In the genomic region with DNA sequence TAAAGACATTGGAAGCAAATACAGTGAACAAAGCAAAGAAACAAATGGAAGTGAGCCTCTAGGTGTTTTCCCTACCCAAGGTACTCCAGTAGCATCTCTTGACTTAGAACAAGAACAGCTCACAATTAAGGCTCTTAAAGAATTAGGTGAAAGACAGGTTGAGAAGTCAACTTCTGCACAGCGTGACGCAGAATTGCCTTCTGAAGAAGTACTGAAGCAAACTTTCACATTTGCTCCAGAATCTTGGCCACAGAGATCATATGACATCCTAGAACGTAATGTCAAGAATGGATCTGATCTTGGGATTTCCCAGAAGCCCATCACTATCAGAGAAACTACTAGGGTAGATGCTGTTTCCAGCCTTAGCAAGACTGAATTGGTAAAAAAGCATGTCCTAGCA, we compare ENCODE assay signal across 21 cellular contexts. TPM values are rescaled to one million over a fixed set of nuclear protein-coding genes. Genes with fewer than 3 reads are reported as not detected.
DNase-seq lines count a peak whose midpoint lies in the region; FAIRE-seq and TF ChIP-seq lines count a peak whose summit lies in the region.
"Had no signal": no experiment of that assay in that cellular context is flagged by ENCODE, and none has a peak within 500 bp of the region (broad histone marks: within the 10 kb centered on the region; RNA-seq: fewer than 3 reads in every experiment).

No MANE protein-coding gene starts in this region.

- H3K9me3 ChIP-seq in mammary epithelial cell (replicated peaks; ENCODE audit: insufficient read depth, low read length) (no peaks in the 10 kb centered on the region), subcutaneous abdominal adipose tissue (ENCODE audit: control insufficient read depth in 5 of 5, low read length in 5 of 5) (no peaks in the 10 kb centered on the region)
- H3K9me3 ChIP-seq: BLaER1, Caco-2 had no signal

- H3K27ac Mint-ChIP-seq in MCF 10A (ENCODE audit: low read depth, unreplicated experiment) (no peak overlapping the region), mesothelial cell of epicardium (peak overlapping the region; percentile 54)
- H3K27ac Mint-ChIP-seq: B cell; CD8-positive, alpha-beta T cell; H9 had no signal

- H3K27me3 Mint-ChIP-seq in MCF 10A (ENCODE audit: insufficient read depth, unreplicated experiment) (no peaks in the 10 kb centered on the region), mesothelial cell of epicardium (ENCODE audit: low read depth) (no peaks in the 10 kb centered on the region)
- H3K27me3 Mint-ChIP-seq: B cell; CD4-positive, CD25-positive, alpha-beta regulatory T cell had no signal

- H3K27me3 ChIP-seq in mammary epithelial cell (ENCODE audit: insufficient read depth, low read length) (no peaks in the 10 kb centered on the region), subcutaneous abdominal adipose tissue (ENCODE audit: control insufficient read depth in 5 of 5, insufficient read depth in 4 of 5, low read length in 5 of 5) (no peaks in the 10 kb centered on the region)
- H3K27me3 ChIP-seq: BLaER1 had no signal

- no peak for TF ChIP-seq CTCF in mammary epithelial cell (conservative IDR thresholded peaks at IDR 0.05 in 1 of 2, IDR thresholded peaks at IDR 0.05 in 1 of 2; ENCODE audit: extremely low read depth in 1 of 2, insufficient read depth in 1 of 2, low read depth in 1 of 2, low read length in 2 of 2)
- no peak for TF ChIP-seq CTCF in MCF 10A (IDR thresholded peaks at IDR 0.05; ENCODE audit: unreplicated experiment)
- no peak for TF ChIP-seq CTCF in mesothelial cell of epicardium (IDR thresholded peaks at IDR 0.05; ENCODE audit: unreplicated experiment)

- intact Hi-C loops in mammary epithelial cell (cut with micrococcal nuclease), result no loop called here
- intact Hi-C loops in MCF 10A (cut with micrococcal nuclease), result no loop called here

- H4K20me1 ChIP-seq in mammary epithelial cell (ENCODE audit: insufficient read depth, low read length), result no peaks in the 10 kb centered on the region

- 82% methylated on average over 3 of the region's 3 CpGs for WGBS in mammary epithelial cell (ENCODE audit: low coverage, missing lambda C conversion rate)

- POLR2A ChIA-PET in MCF 10A (lab: Yijun Ruan, JAX), result no interaction called here

- H3K4me1 Mint-ChIP-seq in MCF 10A (ENCODE audit: insufficient read depth, unreplicated experiment) (no peaks in the 10 kb centered on the region), mesothelial cell of epicardium (peaks cover 16% of the 10 kb centered on the region)
- H3K4me1 Mint-ChIP-seq: B cell had no signal

- DNase-seq in mammary epithelial cell (no peak), MCF 10A (ENCODE audit: unreplicated experiment) (no peak), mesothelial cell of epicardium (ENCODE audit: low spot score in 2 of 2, unreplicated experiment in 2 of 2) (no peak), frontal cortex (ENCODE audit: low spot score in 2 of 2) (no peak), activated T-cell treated with anti-CD3 and anti-CD28 coated beads for 4 hours (no peak)
- DNase-seq: Caco-2; CD4-positive, CD25-positive, alpha-beta regulatory T cell; CD8-positive, alpha-beta T cell; DMS153; DND-41; H9 had no signal

- H3K4me3 ChIP-seq in mammary epithelial cell (replicated peaks in 1 of 3; ENCODE audit: insufficient read depth in 1 of 3, low read depth in 2 of 3, low read length in 3 of 3) (no peak overlapping the region), subcutaneous abdominal adipose tissue (ENCODE audit: low read depth in 1 of 5, low read length in 5 of 5) (no peak overlapping the region)
- H3K4me3 ChIP-seq: BLaER1, GM23248 had no signal

- H3K4me3 Mint-ChIP-seq in MCF 10A (ENCODE audit: unreplicated experiment) (no peak overlapping the region), mesothelial cell of epicardium (no peak overlapping the region)
- H3K4me3 Mint-ChIP-seq: B cell; CD8-positive, alpha-beta T cell; H9 had no signal

- H3K27ac ChIP-seq in mammary epithelial cell (ENCODE audit: insufficient read depth, low read depth, low read length), result no peak overlapping the region
- H3K27ac ChIP-seq in subcutaneous abdominal adipose tissue (ENCODE audit: low read depth, low read length), result peak overlapping the region; percentile 42
- H3K27ac ChIP-seq: 22Rv1, BLaER1, C4-2B, GM23248 had no signal

- H3K36me3 Mint-ChIP-seq in MCF 10A (ENCODE audit: insufficient read depth, unreplicated experiment), result peaks cover 7% of the 10 kb centered on the region
- H3K36me3 Mint-ChIP-seq in mesothelial cell of epicardium, result no peaks in the 10 kb centered on the region

- no peak for FAIRE-seq in frontal cortex (lab: Jason Lieb, UNC)
- FAIRE-seq: A204.1, G401.6, GM19239, H1 had no signal

- CTCF ChIA-PET in mammary epithelial cell (lab: Charles Lee; ENCODE audit: low non-redundant PET) (no interaction called here), MCF 10A (lab: Yijun Ruan, JAX) (interaction anchor here (1.2 kb wide), 1 partner anchor 9 kb away, joined by 3 read pairs; no protein-coding TSS in a partner anchor)

- H2AFZ ChIP-seq in mammary epithelial cell (ENCODE audit: low read depth, low read length), result no peak overlapping the region
- H2AFZ ChIP-seq: GM23248 had no signal

- dilution Hi-C loops in mammary epithelial cell (cut with HindIII; ENCODE audit: low sequenced_read_pairs), result no loop called here

- no peak overlapping the region for H3K9ac ChIP-seq in mammary epithelial cell (ENCODE audit: insufficient read depth, low read length)
- H3K9ac ChIP-seq in subcutaneous abdominal adipose tissue (ENCODE audit: low read length in 5 of 5), result peak overlapping the region in 1 of 5 donors; percentile 35
- H3K9ac ChIP-seq: BLaER1, GM23248 had no signal

- H3K9me3 Mint-ChIP-seq in MCF 10A (ENCODE audit: unreplicated experiment) (no peaks in the 10 kb centered on the region), mesothelial cell of epicardium (no peaks in the 10 kb centered on the region)
- H3K9me3 Mint-ChIP-seq: CD4-positive, CD25-positive, alpha-beta regulatory T cell; CD8-positive, alpha-beta T cell; H9 had no signal

- TSS peak; percentile 5 for BruUV-seq in mammary epithelial cell (replicated peaks; lab: Mats Ljungman, UMichigan)
- BruUV-seq in MCF 10A (replicated peaks; lab: Mats Ljungman, UMichigan), result no TSS peak

- no peak overlapping the region for H3K4me2 ChIP-seq in mammary epithelial cell (ENCODE audit: insufficient read depth, low read depth, low read length)
- H3K4me2 ChIP-seq: BLaER1 had no signal

- H3K36me3 ChIP-seq in mammary epithelial cell (ENCODE audit: insufficient read depth, low read length), result no peaks in the 10 kb centered on the region
- H3K36me3 ChIP-seq in subcutaneous abdominal adipose tissue (ENCODE audit: control insufficient read depth in 5 of 5, insufficient read depth in 5 of 5, low read length in 5 of 5), result peaks cover 3 to 12% (median 8%) of the 10 kb centered on the region in 5 donors

- H3K4me1 ChIP-seq in mammary epithelial cell (ENCODE audit: insufficient read depth, low read length), result no peaks in the 10 kb centered on the region
- peaks cover 0 to 15% (median 8%) of the 10 kb centered on the region in 5 donors for H3K4me1 ChIP-seq in subcutaneous abdominal adipose tissue (ENCODE audit: control insufficient read depth in 5 of 5, insufficient read depth in 5 of 5, low read length in 5 of 5)
- H3K4me1 ChIP-seq: BLaER1, Caco-2 had no signal

- H3K79me2 ChIP-seq in mammary epithelial cell (ENCODE audit: insufficient read depth, low read length), result peaks cover 25% of the 10 kb centered on the region

- in situ Hi-C loops in mammary epithelial cell (cut with MboI; ENCODE audit: low sequenced_read_pairs in 2 of 2), result no loop called here

RNA-seq across cellular contexts. Expression of gene RTN3, which starts 39.3 kb away (rescaled TPM):
- total RNA-seq in mammary epithelial cell (10 to 100 TPM; 39.5 to 58.5 TPM), MCF 10A (2022) (95.4 and 129 TPM in 2 replicates), mesothelial cell of epicardium (92.4 to 93.5 TPM (median 93.2 TPM) in 3 replicates), frontal cortex (239 TPM)
- polyA plus RNA-seq in mammary epithelial cell, result 53.5 TPM
- 76.7 TPM for polyA minus RNA-seq in mammary epithelial cell

RNA-seq across cellular contexts. Expression of gene ZFTA, which starts 48.0 kb away (rescaled TPM):
- total RNA-seq in mammary epithelial cell (10 to 100 TPM in 1 of 2 donors, 1 to 10 TPM in 1; 4.7 to 10.0 TPM), MCF 10A (2022) (2.6 and 5.2 TPM in 2 replicates), mesothelial cell of epicardium (56.8 to 62.1 TPM (median 58.5 TPM) in 3 replicates), frontal cortex (55.8 TPM)
- polyA plus RNA-seq in mammary epithelial cell, result 1.9 TPM
- polyA minus RNA-seq in mammary epithelial cell, result 1.3 TPM

RNA-seq across cellular contexts. Expression of gene ATL3, which starts 49.4 kb away (rescaled TPM):
- total RNA-seq in mammary epithelial cell (100 to 1,000 TPM in 1 of 2 donors, 10 to 100 TPM in 1; 63.7 to 163 TPM), MCF 10A (2022) (74.0 and 77.1 TPM in 2 replicates), mesothelial cell of epicardium (19.6 to 21.6 TPM (median 20.0 TPM) in 3 replicates), frontal cortex (21.6 TPM)
- 38.3 TPM for polyA plus RNA-seq in mammary epithelial cell
- 82.5 TPM for polyA minus RNA-seq in mammary epithelial cell
